Comparison of ENCODE assay signal across 11 cellular contexts in the genomic region with DNA sequence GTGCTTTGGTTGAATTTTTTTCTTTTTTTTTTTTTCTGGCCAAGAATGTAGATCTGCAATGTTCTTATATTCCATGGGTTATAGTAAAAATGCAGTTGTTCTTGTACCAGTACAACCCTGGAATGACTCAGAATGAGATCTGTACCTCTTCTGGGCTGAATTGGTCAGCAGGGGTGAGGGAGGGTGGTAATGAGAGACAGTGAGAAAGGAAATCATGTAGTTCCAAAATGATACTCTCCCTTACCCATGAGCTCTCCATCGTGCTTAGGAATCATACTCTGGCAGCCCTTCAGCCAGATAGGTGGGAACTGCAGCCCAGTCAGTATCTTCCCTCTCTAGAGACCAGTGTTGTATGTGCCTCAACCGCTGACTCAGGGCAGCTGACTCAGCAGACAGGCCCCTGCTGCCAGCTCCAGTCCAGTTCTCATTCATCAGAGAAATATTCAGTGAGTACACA. TPM values are rescaled to one million over a fixed set of nuclear protein-coding genes. Genes with fewer than 3 reads are reported as not detected.
DNase-seq lines count a peak whose midpoint lies in the region; ATAC-seq and TF ChIP-seq lines count a peak whose summit lies in the region.
"Had no signal": no experiment of that assay in that cellular context is flagged by ENCODE, and none has a peak within 500 bp of the region (broad histone marks: within the 10 kb centered on the region; RNA-seq: fewer than 3 reads in every experiment).

No MANE protein-coding gene starts in this region.

- POLR2A ChIA-PET in activated CD4-positive, alpha-beta memory T cell treated with anti-CD3 and anti-CD28 coated beads for 36 hours (lab: Charles Lee) = no interaction called here
- POLR2A ChIA-PET in activated CD4-positive, alpha-beta memory T cell treated with anti-CD3 and anti-CD28 coated beads, Interleukin-2, amount 10 ng/mL, durations not matched to agents 7 days and 5 days (lab: Charles Lee) = no interaction called here

- H3K4me3 Mint-ChIP-seq in activated CD4-positive, alpha-beta memory T cell treated with anti-CD3 and anti-CD28 coated beads for 36 hours = no peak overlapping the region
- H3K4me3 Mint-ChIP-seq in activated CD4-positive, alpha-beta memory T cell treated with anti-CD3 and anti-CD28 coated beads, Interleukin-2, amount 10 ng/mL, durations not matched to agents 7 days and 5 days = no peak overlapping the region
- H3K4me3 Mint-ChIP-seq: activated naive CD8-positive, alpha-beta T cell treated with anti-CD3 and anti-CD28 coated beads, Interleukin-2, amount 10 ng/mL, durations not matched to agents 7 days and 5 days; stimulated activated memory B cell treated with anti-CD40 and anti-IgM and Interleukin-4, amounts not matched to agents 10 μg/mL and 1 μg/mL and 100 μg/mL, for 72 hours had no signal

- DNase-seq in activated CD4-positive, alpha-beta memory T cell treated with anti-CD3 and anti-CD28 coated beads for 36 hours = peak; percentile 59
- DNase-seq in activated CD4-positive, alpha-beta memory T cell treated with anti-CD3 and anti-CD28 coated beads, Interleukin-2, amount 10 ng/mL, durations not matched to agents 7 days and 5 days = no peak
- DNase-seq in adipocyte (ENCODE audit: low read depth) = peak; percentile 82
- DNase-seq in right atrium auricular region (ENCODE audit: low spot score) = peak; percentile 82
- DNase-seq in stimulated activated naive CD8-positive, alpha-beta T cell treated with anti-CD3 and anti-CD28 coated beads, Interleukin-15, Interleukin-2, amounts not matched to agents 100 U/mL and 50 U/mL, for 24 hours = peak; percentile 21
- no peak for DNase-seq in vagina (ENCODE audit: extremely low spot score in 2 of 2)
- DNase-seq in activated gamma-delta T cell treated with Interleukin-2 at 50 U/mL for 16 hours = no peak
- DNase-seq in iPS-NIHi11 (ENCODE audit: low spot score) = no peak
- DNase-seq: activated naive CD8-positive, alpha-beta T cell treated with anti-CD3 and anti-CD28 coated beads, Interleukin-2, amount 10 ng/mL, durations not matched to agents 7 days and 5 days; naive B cell had no signal

- peak overlapping the region; percentile 70 for H3K9ac ChIP-seq in adipocyte (ENCODE audit: low read length)

- intact Hi-C loops in activated CD4-positive, alpha-beta memory T cell treated with anti-CD3 and anti-CD28 coated beads for 36 hours (cut with micrococcal nuclease) = loop anchor here (10.0 kb wide), 2 partner anchors 443 to 1457 kb away; partner anchors contain the start of genes AK3 and PUM3
- intact Hi-C loops in vagina (cut with DNase I) = no loop called here

- peaks cover 44% of the 10 kb centered on the region for H3K4me1 Mint-ChIP-seq in activated CD4-positive, alpha-beta memory T cell treated with anti-CD3 and anti-CD28 coated beads for 36 hours (ENCODE audit: low read depth)
- peaks cover 23% of the 10 kb centered on the region for H3K4me1 Mint-ChIP-seq in activated CD4-positive, alpha-beta memory T cell treated with anti-CD3 and anti-CD28 coated beads, Interleukin-2, amount 10 ng/mL, durations not matched to agents 7 days and 5 days

- H3K36me3 ChIP-seq in adipocyte (ENCODE audit: control insufficient read depth, insufficient read depth, low read length, severe bottlenecking) (no peaks in the 10 kb centered on the region), right atrium auricular region (no peaks in the 10 kb centered on the region), vagina (no peaks in the 10 kb centered on the region)

- ATAC-seq in stimulated activated naive CD8-positive, alpha-beta T cell treated with anti-CD3 and anti-CD28 coated beads, Interleukin-15, Interleukin-2, amounts not matched to agents 100 U/mL and 50 U/mL, for 24 hours = peak; percentile 15
- ATAC-seq: stimulated activated memory B cell treated with anti-CD40 and anti-IgM and Interleukin-4, amounts not matched to agents 10 μg/mL and 1 μg/mL and 100 μg/mL, for 72 hours had no signal

- peaks cover 47% of the 10 kb centered on the region for H3K4me1 ChIP-seq in adipocyte (ENCODE audit: control insufficient read depth, insufficient read depth, low read length)
- H3K4me1 ChIP-seq in right atrium auricular region = peaks cover 0 to 16% of the 10 kb centered on the region in 2 donors
- peaks cover 11% of the 10 kb centered on the region for H3K4me1 ChIP-seq in vagina

- no peak for TF ChIP-seq POLR2A in vagina (IDR thresholded peaks at IDR 0.05)

- no peaks in the 10 kb centered on the region for H3K36me3 Mint-ChIP-seq in activated CD4-positive, alpha-beta memory T cell treated with anti-CD3 and anti-CD28 coated beads for 36 hours
- H3K36me3 Mint-ChIP-seq in activated CD4-positive, alpha-beta memory T cell treated with anti-CD3 and anti-CD28 coated beads, Interleukin-2, amount 10 ng/mL, durations not matched to agents 7 days and 5 days (ENCODE audit: low read depth) = no peaks in the 10 kb centered on the region
- H3K36me3 Mint-ChIP-seq: activated naive CD8-positive, alpha-beta T cell treated with anti-CD3 and anti-CD28 coated beads, Interleukin-2, amount 10 ng/mL, durations not matched to agents 7 days and 5 days; naive B cell; stimulated activated memory B cell treated with anti-CD40 and anti-IgM and Interleukin-4, amounts not matched to agents 10 μg/mL and 1 μg/mL and 100 μg/mL, for 72 hours had no signal

- CTCF ChIA-PET in activated CD4-positive, alpha-beta memory T cell treated with anti-CD3 and anti-CD28 coated beads for 36 hours (lab: Charles Lee) = interaction anchor here (1.1 to 2.4 kb wide), 4 partner anchors 12 to 65 kb away, joined by 3 to 9 read pairs (median 5); no protein-coding TSS in a partner anchor
- CTCF ChIA-PET in activated CD4-positive, alpha-beta memory T cell treated with anti-CD3 and anti-CD28 coated beads, Interleukin-2, amount 10 ng/mL, durations not matched to agents 7 days and 5 days (lab: Charles Lee) = interaction anchor here (5.3 kb wide), 1 partner anchor 13 kb away, joined by 22 read pairs; no protein-coding TSS in a partner anchor

- no peak overlapping the region for H3K27ac Mint-ChIP-seq in activated CD4-positive, alpha-beta memory T cell treated with anti-CD3 and anti-CD28 coated beads for 36 hours
- no peak overlapping the region for H3K27ac Mint-ChIP-seq in activated CD4-positive, alpha-beta memory T cell treated with anti-CD3 and anti-CD28 coated beads, Interleukin-2, amount 10 ng/mL, durations not matched to agents 7 days and 5 days
- H3K27ac Mint-ChIP-seq: activated naive CD8-positive, alpha-beta T cell treated with anti-CD3 and anti-CD28 coated beads, Interleukin-2, amount 10 ng/mL, durations not matched to agents 7 days and 5 days; naive B cell; stimulated activated memory B cell treated with anti-CD40 and anti-IgM and Interleukin-4, amounts not matched to agents 10 μg/mL and 1 μg/mL and 100 μg/mL, for 72 hours had no signal

- peak overlapping the region; percentile 48 for H3K4me3 ChIP-seq in adipocyte (ENCODE audit: low read length)
- H3K4me3 ChIP-seq in right atrium auricular region = no peak overlapping the region
- H3K4me3 ChIP-seq in vagina = no peak overlapping the region

- no peaks in the 10 kb centered on the region for H3K27me3 ChIP-seq in adipocyte (replicated peaks; ENCODE audit: control insufficient read depth, insufficient read depth, low read length)
- no peaks in the 10 kb centered on the region for H3K27me3 ChIP-seq in right atrium auricular region
- H3K27me3 ChIP-seq in vagina = no peaks in the 10 kb centered on the region

- H3K27me3 Mint-ChIP-seq in activated CD4-positive, alpha-beta memory T cell treated with anti-CD3 and anti-CD28 coated beads for 36 hours = peaks cover 26% of the 10 kb centered on the region
- H3K27me3 Mint-ChIP-seq in activated CD4-positive, alpha-beta memory T cell treated with anti-CD3 and anti-CD28 coated beads, Interleukin-2, amount 10 ng/mL, durations not matched to agents 7 days and 5 days = peaks cover 51% of the 10 kb centered on the region

- no peak for TF ChIP-seq CTCF in right atrium auricular region (IDR thresholded peaks at IDR 0.05)
- TF ChIP-seq CTCF in vagina (IDR thresholded peaks at IDR 0.05) = no peak

- H3K9me3 ChIP-seq in adipocyte (ENCODE audit: control insufficient read depth, low read length) = no peaks in the 10 kb centered on the region
- no peaks in the 10 kb centered on the region for H3K9me3 ChIP-seq in right atrium auricular region
- H3K9me3 ChIP-seq in vagina = no peaks in the 10 kb centered on the region

- H3K27ac ChIP-seq in right atrium auricular region (peak overlapping the region in 1 of 2 donors; percentile 22), vagina (no peak overlapping the region)

- H3K9me3 Mint-ChIP-seq in activated CD4-positive, alpha-beta memory T cell treated with anti-CD3 and anti-CD28 coated beads for 36 hours = no peaks in the 10 kb centered on the region
- no peaks in the 10 kb centered on the region for H3K9me3 Mint-ChIP-seq in activated CD4-positive, alpha-beta memory T cell treated with anti-CD3 and anti-CD28 coated beads, Interleukin-2, amount 10 ng/mL, durations not matched to agents 7 days and 5 days
- H3K9me3 Mint-ChIP-seq: activated naive CD8-positive, alpha-beta T cell treated with anti-CD3 and anti-CD28 coated beads, Interleukin-2, amount 10 ng/mL, durations not matched to agents 7 days and 5 days; naive B cell; stimulated activated memory B cell treated with anti-CD40 and anti-IgM and Interleukin-4, amounts not matched to agents 10 μg/mL and 1 μg/mL and 100 μg/mL, for 72 hours had no signal

RNA-seq across cellular contexts. Expression of gene GLIS3, which starts 2.1 kb away (rescaled TPM):
- under 1 TPM; 0.33 to 0.73 TPM for total RNA-seq in activated CD4-positive, alpha-beta memory T cell treated with anti-CD3 and anti-CD28 coated beads for 36 hours
- total RNA-seq in activated CD4-positive, alpha-beta memory T cell treated with anti-CD3 and anti-CD28 coated beads, Interleukin-2, amount 10 ng/mL, durations not matched to agents 7 days and 5 days = under 1 TPM; 0.33 to 0.35 TPM
- total RNA-seq in right atrium auricular region (1 to 10 TPM; 2.5 to 5.4 TPM), vagina (33.4 TPM)

Comparison
In these comparisons a context has a peak if more than half of its experiments do, and no peak if none do; other contexts are left out.
1. DNase-seq: peak in activated CD4-positive, alpha-beta memory T cell treated with anti-CD3 and anti-CD28 coated beads for 36 hours (single experiment), adipocyte (single experiment), right atrium auricular region (single experiment) and stimulated activated naive CD8-positive, alpha-beta T cell treated with anti-CD3 and anti-CD28 coated beads, Interleukin-15, Interleukin-2, amounts not matched to agents 100 U/mL and 50 U/mL, for 24 hours (single experiment); none in activated CD4-positive, alpha-beta memory T cell treated with anti-CD3 and anti-CD28 coated beads, Interleukin-2, amount 10 ng/mL, durations not matched to agents 7 days and 5 days (single experiment), vagina (0 of 2), activated gamma-delta T cell treated with Interleukin-2 at 50 U/mL for 16 hours (single experiment) and iPS-NIHi11 (single experiment).